18 cellular contexts compared by ENCODE assay signal in genomic region chr18:12929477-12930083, GRCh38. TPM values are rescaled to one million over a fixed set of nuclear protein-coding genes. Genes with fewer than 3 reads are reported as not detected.
DNase-seq lines count a peak whose midpoint lies in the region; ATAC-seq, FAIRE-seq and TF ChIP-seq lines count a peak whose summit lies in the region.
"Had no signal": no experiment of that assay in that cellular context is flagged by ENCODE, and none has a peak within 500 bp of the region (broad histone marks: within the 10 kb centered on the region; RNA-seq: fewer than 3 reads in every experiment).

No MANE protein-coding gene starts in this region.

- no peaks in the 10 kb centered on the region for H3K27me3 ChIP-seq in endodermal cell (ENCODE audit: control insufficient read depth, insufficient read depth, low read length, poor library complexity, severe bottlenecking)
- H3K27me3 ChIP-seq in naive thymus-derived CD4-positive, alpha-beta T cell (ENCODE audit: control insufficient read depth in 2 of 2, insufficient read depth in 2 of 2, low read length in 2 of 2): no peaks in the 10 kb centered on the region
- H3K27me3 ChIP-seq: SJSA1 had no signal

- no peaks in the 10 kb centered on the region for H3K4me1 ChIP-seq in HEK293 (ENCODE audit: control insufficient read depth, insufficient read depth, low read length)
- H3K4me1 ChIP-seq in endodermal cell (ENCODE audit: control insufficient read depth, insufficient read depth, low read length): no peaks in the 10 kb centered on the region
- H3K4me1 ChIP-seq in naive thymus-derived CD4-positive, alpha-beta T cell (ENCODE audit: control insufficient read depth in 2 of 2, insufficient read depth in 2 of 2, low read length in 2 of 2): peaks cover 0 to 6% of the 10 kb centered on the region in 2 donors

- H3K9me3 ChIP-seq in HEK293 (ENCODE audit: control insufficient read depth, insufficient read depth, low read depth, low read length) (no peaks in the 10 kb centered on the region), endodermal cell (ENCODE audit: control insufficient read depth, low read length) (no peaks in the 10 kb centered on the region)
- no peaks in the 10 kb centered on the region for H3K9me3 ChIP-seq in naive thymus-derived CD4-positive, alpha-beta T cell (ENCODE audit: control insufficient read depth in 2 of 3, low read length in 3 of 3)
- H3K9me3 ChIP-seq: SJSA1 had no signal

- no peaks in the 10 kb centered on the region for H3K36me3 Mint-ChIP-seq in endodermal cell (ENCODE audit: low read depth)
- no peaks in the 10 kb centered on the region for H3K36me3 Mint-ChIP-seq in naive thymus-derived CD4-positive, alpha-beta T cell
- H3K36me3 Mint-ChIP-seq: CD14-positive monocyte, IgD-negative memory B cell had no signal

- H3K4me1 Mint-ChIP-seq in endodermal cell: peaks cover 5% of the 10 kb centered on the region
- peaks cover 0 to 3% (median 2%) of the 10 kb centered on the region in 7 donors for H3K4me1 Mint-ChIP-seq in naive thymus-derived CD4-positive, alpha-beta T cell

- peak; percentile 37 for ATAC-seq in naive thymus-derived CD4-positive, alpha-beta T cell
- no peak for ATAC-seq in GM19463 (IDR thresholded peaks at IDR 0.05; ENCODE audit: unreplicated experiment)
- ATAC-seq: Right ventricle myocardium inferior had no signal

- H3K9me3 Mint-ChIP-seq in endodermal cell: no peaks in the 10 kb centered on the region
- no peaks in the 10 kb centered on the region for H3K9me3 Mint-ChIP-seq in naive thymus-derived CD4-positive, alpha-beta T cell
- H3K9me3 Mint-ChIP-seq: CD14-positive monocyte, IgD-negative memory B cell had no signal

- no peak overlapping the region for H3K9ac ChIP-seq in endodermal cell (ENCODE audit: extremely low read depth, low read length, poor library complexity, severe bottlenecking)

- intact Hi-C loops in naive thymus-derived CD4-positive, alpha-beta T cell (cut with micrococcal nuclease): loop anchor here (5.0 kb wide), 2 partner anchors 32 to 37 kb away; no protein-coding TSS in a partner anchor

- 82 to 100% methylated on average over 3 to 5 of the region's 5 CpGs for WGBS in endodermal cell (ENCODE audit: insufficient coverage in 1 of 2, insufficient read length in 1 of 2), 2 experiments

- H3K27me3 Mint-ChIP-seq in endodermal cell (ENCODE audit: insufficient read depth): no peaks in the 10 kb centered on the region
- peaks cover 0 to 9% (median 3%) of the 10 kb centered on the region in 5 donors for H3K27me3 Mint-ChIP-seq in naive thymus-derived CD4-positive, alpha-beta T cell
- H3K27me3 Mint-ChIP-seq: IgD-negative memory B cell had no signal

- DNase-seq in endodermal cell (peak; percentile 13), ureter (ENCODE audit: low spot score) (peak; percentile 6), GM19239 (ENCODE audit: insufficient read length, low spot score) (no peak)
- DNase-seq in naive thymus-derived CD4-positive, alpha-beta T cell: no peak
- no peak for DNase-seq in activated CD8-positive, alpha-beta memory T cell treated with anti-CD3 and anti-CD28 coated beads for 24 hours
- DNase-seq: Karpas-422, NCI-H1694, NCI-H2081, NCI-H2171 treated with DMSO at 0.1 percent for 48 hours, NCI-H524 treated with DMSO at 0.1 percent for 48 hours had no signal

- no peak overlapping the region for H3K4me3 ChIP-seq in HEK293 (ENCODE audit: low read depth, low read length)
- no peak overlapping the region for H3K4me3 ChIP-seq in endodermal cell (ENCODE audit: low read length)
- no peak overlapping the region for H3K4me3 ChIP-seq in naive thymus-derived CD4-positive, alpha-beta T cell (ENCODE audit: low read length)
- H3K4me3 ChIP-seq: SJSA1 had no signal

- H3K27ac Mint-ChIP-seq in endodermal cell: no peak overlapping the region
- no peak overlapping the region for H3K27ac Mint-ChIP-seq in naive thymus-derived CD4-positive, alpha-beta T cell
- H3K27ac Mint-ChIP-seq: CD14-positive monocyte, IgD-negative memory B cell had no signal

- H3K36me3 ChIP-seq in HEK293 (ENCODE audit: control insufficient read depth in 2 of 2, insufficient read depth in 1 of 2, low read length in 2 of 2) (no peaks in the 10 kb centered on the region), endodermal cell (ENCODE audit: control insufficient read depth, insufficient read depth, low read length) (no peaks in the 10 kb centered on the region)
- H3K36me3 ChIP-seq in naive thymus-derived CD4-positive, alpha-beta T cell (ENCODE audit: control insufficient read depth in 2 of 3, insufficient read depth in 3 of 3, low read length in 3 of 3): no peaks in the 10 kb centered on the region
- H3K36me3 ChIP-seq: SJSA1 had no signal

- no peak for FAIRE-seq in GM19239 (lab: Jason Lieb, UNC)
- FAIRE-seq: A204.1, GM12891 had no signal

- CTCF ChIA-PET in HEK293 (lab: Yijun Ruan, JAX): interaction anchor here (1.0 to 1.1 kb wide), 2 partner anchors 43 to 203 kb away, joined by 4 to 5 read pairs; no protein-coding TSS in a partner anchor
- CTCF ChIA-PET in naive thymus-derived CD4-positive, alpha-beta T cell (lab: Charles Lee): interaction anchor here (1.2 kb wide), 1 partner anchor 198 kb away, joined by 4 read pairs; no protein-coding TSS in a partner anchor

- H3K27ac ChIP-seq in HEK293 (ENCODE audit: extremely low read depth, low read depth, low read length) (no peak overlapping the region), endodermal cell (ENCODE audit: low read depth, low read length) (no peak overlapping the region)
- H3K27ac ChIP-seq in naive thymus-derived CD4-positive, alpha-beta T cell (ENCODE audit: low read depth, low read length): no peak overlapping the region
- H3K27ac ChIP-seq: SJSA1 had no signal

- TF ChIP-seq CTCF in HEK293 (tag by site-specific recombination; IDR thresholded peaks at IDR 0.05) (no peak), endodermal cell (conservative IDR thresholded peaks at IDR 0.05) (no peak)

- POLR2A ChIA-PET in HEK293 (lab: Yijun Ruan, JAX): interaction anchor here (1.0 kb wide), 1 partner anchor 38 kb away, joined by 3 read pairs; no protein-coding TSS in a partner anchor
- POLR2A ChIA-PET in naive thymus-derived CD4-positive, alpha-beta T cell (lab: Charles Lee): interaction anchor here (0.8 kb wide), 1 partner anchor 44 kb away, joined by 3 read pairs; no protein-coding TSS in a partner anchor

- no peak overlapping the region for H3K4me3 Mint-ChIP-seq in endodermal cell
- no peak overlapping the region for H3K4me3 Mint-ChIP-seq in naive thymus-derived CD4-positive, alpha-beta T cell
- H3K4me3 Mint-ChIP-seq: CD14-positive monocyte, IgD-negative memory B cell had no signal

TF ChIP-seq in HEK293, 187 proteins besides CTCF, POLR2A, EP300 and RAD21:
- no peak for TF ChIP-seq ZEB2 (tag by site-specific recombination; IDR thresholded peaks at IDR 0.05)
- TF ChIP-seq ZNF548 (tag by site-specific recombination; IDR thresholded peaks at IDR 0.05): peak; percentile 68
- TF ChIP-seq KLF1 (tag by site-specific recombination; IDR thresholded peaks at IDR 0.05): 0 out of 2 replicates have a peak, but pooled peaks have one; percentile 25
TF ChIP-seq in HEK293: peak in this region for 2.

RNA-seq across cellular contexts. Expression of gene SEH1L, which starts 18.2 kb away (rescaled TPM):
- total RNA-seq in endodermal cell (10 to 100 TPM; 58.4 to 63.0 TPM), ureter (53.1 TPM)
- polyA plus RNA-seq in endodermal cell (2013, experiment 1 of 2): 29.5 TPM
- polyA plus RNA-seq in endodermal cell (2013, experiment 2 of 2): 28.6 TPM
- total RNA-seq in naive thymus-derived CD4-positive, alpha-beta T cell: 10 to 100 TPM; 32.7 to 54.2 (median 34.2) TPM
- polyA plus RNA-seq in naive thymus-derived CD4-positive, alpha-beta T cell: 10 to 100 TPM; 28.4 to 34.1 TPM

RNA-seq across cellular contexts. Expression of gene PTPN2, which starts 45.5 kb away (rescaled TPM):
- total RNA-seq in endodermal cell (10 to 100 TPM; 47.3 to 48.5 TPM), ureter (47.8 TPM)
- 27.7 TPM for polyA plus RNA-seq in endodermal cell (2013, experiment 1 of 2)
- 25.6 TPM for polyA plus RNA-seq in endodermal cell (2013, experiment 2 of 2)
- 10 to 100 TPM; 55.8 to 82.2 (median 76.2) TPM for total RNA-seq in naive thymus-derived CD4-positive, alpha-beta T cell
- 10 to 100 TPM; 60.5 to 92.2 TPM for polyA plus RNA-seq in naive thymus-derived CD4-positive, alpha-beta T cell

Comparison
In these comparisons a context has a peak if more than half of its experiments do, and no peak if none do; other contexts are left out.
1. DNase-seq: peak in endodermal cell (single experiment) and ureter (single experiment); none in naive thymus-derived CD4-positive, alpha-beta T cell (0 of 9), GM19239 (single experiment) and activated CD8-positive, alpha-beta memory T cell treated with anti-CD3 and anti-CD28 coated beads for 24 hours (single experiment).